ENCODE assay signal across 14 cellular contexts in the genomic region with DNA sequence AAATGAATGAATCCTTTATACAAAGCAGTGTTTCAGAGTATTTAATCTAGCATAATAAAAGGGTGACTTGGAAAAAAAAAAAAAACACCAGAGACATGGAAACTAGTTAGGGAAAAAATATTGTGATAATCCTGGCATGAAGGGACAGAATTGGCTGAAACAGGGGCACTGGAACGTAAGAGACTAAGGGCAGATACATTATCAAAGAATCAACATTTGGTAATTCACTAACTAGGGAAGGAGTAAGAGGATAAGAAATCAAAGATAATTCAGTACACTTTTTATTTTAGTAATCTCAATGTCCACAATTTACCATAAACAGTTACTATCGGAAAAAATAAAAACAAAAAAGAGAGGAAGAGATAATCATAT. TPM values are rescaled to one million over a fixed set of nuclear protein-coding genes. Genes with fewer than 3 reads are reported as not detected.
DNase-seq lines count a peak whose midpoint lies in the region; ATAC-seq and TF ChIP-seq lines count a peak whose summit lies in the region.
"Had no signal": no experiment of that assay in that cellular context is flagged by ENCODE, and none has a peak within 500 bp of the region (broad histone marks: within the 10 kb centered on the region; RNA-seq: fewer than 3 reads in every experiment).

No MANE protein-coding gene starts in this region.

- no peaks in the 10 kb centered on the region for H3K9me3 ChIP-seq in neural progenitor cell (ENCODE audit: low read depth)

- H3K4me3 Mint-ChIP-seq in HFFc6 (no peak overlapping the region), MCF 10A (ENCODE audit: unreplicated experiment) (no peak overlapping the region), neural progenitor cell (no peak overlapping the region)
- H3K4me3 Mint-ChIP-seq: stimulated activated naive CD8-positive, alpha-beta T cell treated with anti-CD3 and anti-CD28 coated beads, Interleukin-15, Interleukin-2, amounts not matched to agents 100 ng/mL and 50 ng/mL, for 24 hours had no signal

- CTCF ChIA-PET in MCF 10A (lab: Yijun Ruan, JAX), result no interaction called here

- no peaks in the 10 kb centered on the region for H3K9me3 Mint-ChIP-seq in HFFc6
- no peaks in the 10 kb centered on the region for H3K9me3 Mint-ChIP-seq in MCF 10A (ENCODE audit: unreplicated experiment)
- H3K9me3 Mint-ChIP-seq in neural progenitor cell, result no peaks in the 10 kb centered on the region
- H3K9me3 Mint-ChIP-seq: stimulated activated naive CD8-positive, alpha-beta T cell treated with anti-CD3 and anti-CD28 coated beads, Interleukin-15, Interleukin-2, amounts not matched to agents 100 ng/mL and 50 ng/mL, for 24 hours had no signal

- peaks cover 91% of the 10 kb centered on the region for H3K79me2 ChIP-seq in neural progenitor cell (ENCODE audit: low read depth)

- no peak overlapping the region for H3K9ac ChIP-seq in neural progenitor cell

- H3K36me3 ChIP-seq in neural progenitor cell, result no peaks in the 10 kb centered on the region

- peaks cover 55% of the 10 kb centered on the region for H4K20me1 ChIP-seq in neural progenitor cell (ENCODE audit: low read depth)

- H3K4me1 ChIP-seq in neural progenitor cell, result peaks cover 7% of the 10 kb centered on the region

- H3K4me3 ChIP-seq in neural progenitor cell, result no peak overlapping the region

- ATAC-seq in HG03378 (IDR thresholded peaks at IDR 0.05; ENCODE audit: unreplicated experiment), result no peak

- peak overlapping the region; percentile 79 for H3K27ac Mint-ChIP-seq in HFFc6
- peak overlapping the region; percentile 59 for H3K27ac Mint-ChIP-seq in MCF 10A (ENCODE audit: low read depth, unreplicated experiment)
- no peak overlapping the region for H3K27ac Mint-ChIP-seq in neural progenitor cell
- H3K27ac Mint-ChIP-seq: stimulated activated naive CD8-positive, alpha-beta T cell treated with anti-CD3 and anti-CD28 coated beads, Interleukin-15, Interleukin-2, amounts not matched to agents 100 ng/mL and 50 ng/mL, for 24 hours had no signal

- peaks cover 15% of the 10 kb centered on the region for H3F3A ChIP-seq in neural progenitor cell (ENCODE audit: low read depth)

- H3K4me2 ChIP-seq in neural progenitor cell, result peak overlapping the region; percentile 2

- POLR2A ChIA-PET in MCF 10A (lab: Yijun Ruan, JAX), result no interaction called here

- intact Hi-C loops in MCF 10A (cut with micrococcal nuclease), result no loop called here

- no peak overlapping the region for H2AFZ ChIP-seq in neural progenitor cell (replicated peaks)

- no peak for DNase-seq in HFFc6
- no peak for DNase-seq in MCF 10A (ENCODE audit: unreplicated experiment)
- DNase-seq in neural progenitor cell (ENCODE audit: low spot score), result no peak
- DNase-seq in NCI-H2171 treated with DMSO at 0.1 percent for 48 hours (lab: John Stamatoyannopoulos, UW), result no peak
- no peak for DNase-seq in anterior cingulate cortex (lab: John Stamatoyannopoulos, UW)
- DNase-seq: glutamatergic neuron; KBM-7; left cardiac atrium; NCI-H1694 treated with DMSO at 0.1 percent for 48 hours; NCI-H774; stimulated activated CD4-positive, alpha-beta T cell treated with anti-CD3 and anti-CD28 coated beads, Interleukin-2, amount 100 ng/mL, for 48 hours had no signal

- H3K36me3 Mint-ChIP-seq in HFFc6 (ENCODE audit: low read depth), result peaks cover 16% of the 10 kb centered on the region
- H3K36me3 Mint-ChIP-seq in MCF 10A (ENCODE audit: insufficient read depth, unreplicated experiment), result peaks cover 41% of the 10 kb centered on the region
- H3K36me3 Mint-ChIP-seq in neural progenitor cell, result peaks cover 10% of the 10 kb centered on the region

- H3K27ac ChIP-seq in neural progenitor cell, result peak overlapping the region; percentile 63

- H3K27me3 Mint-ChIP-seq in HFFc6 (ENCODE audit: insufficient read depth) (no peaks in the 10 kb centered on the region), MCF 10A (ENCODE audit: insufficient read depth, unreplicated experiment) (no peaks in the 10 kb centered on the region), neural progenitor cell (ENCODE audit: insufficient read depth, low read depth) (no peaks in the 10 kb centered on the region)
- H3K27me3 Mint-ChIP-seq: stimulated activated naive CD8-positive, alpha-beta T cell treated with anti-CD3 and anti-CD28 coated beads, Interleukin-15, Interleukin-2, amounts not matched to agents 100 ng/mL and 50 ng/mL, for 24 hours had no signal

- no TSS peak for BruUV-seq in MCF 10A (replicated peaks; lab: Mats Ljungman, UMichigan)

- H3K27me3 ChIP-seq in neural progenitor cell, result no peaks in the 10 kb centered on the region

- no peak for TF ChIP-seq CTCF in HFFc6 (IDR thresholded peaks at IDR 0.05)
- no peak for TF ChIP-seq CTCF in MCF 10A (IDR thresholded peaks at IDR 0.05; ENCODE audit: unreplicated experiment)
- no peak for TF ChIP-seq CTCF in neural progenitor cell (IDR thresholded peaks at IDR 0.05)

- peaks cover 27% of the 10 kb centered on the region for H3K4me1 Mint-ChIP-seq in HFFc6 (ENCODE audit: low read depth)
- H3K4me1 Mint-ChIP-seq in MCF 10A (ENCODE audit: insufficient read depth, unreplicated experiment), result peaks cover 19% of the 10 kb centered on the region
- H3K4me1 Mint-ChIP-seq in neural progenitor cell, result peaks cover 9% of the 10 kb centered on the region

RNA-seq across cellular contexts. Expression of gene PYM1, which starts 18.2 kb away (rescaled TPM):
- total RNA-seq in HFFc6 (2021; fragmentation: NEBNext Ultra II Directional; extraction: Animal tissue kit (Norgen Biotek cat#: 25700)), result 10 to 100 TPM; 25.0 to 32.3 (median 28.3) TPM
- total RNA-seq in MCF 10A (2022) (50.5 and 56.5 TPM in 2 replicates), neural progenitor cell (ENCODE audit: low replicate concordance) (44.6 and 72.5 TPM in 2 replicates)

RNA-seq across cellular contexts. Expression of gene DGKA, which starts 21.5 kb away (rescaled TPM):
- total RNA-seq in HFFc6 (2021; fragmentation: NEBNext Ultra II Directional; extraction: Animal tissue kit (Norgen Biotek cat#: 25700)), result 10 to 100 TPM; 67.1 to 87.4 (median 79.6) TPM
- total RNA-seq in MCF 10A (2022) (177 and 236 TPM in 2 replicates), neural progenitor cell (ENCODE audit: low replicate concordance) (24.1 and 27.0 TPM in 2 replicates)

RNA-seq across cellular contexts. Expression of gene PMEL, which starts 56.3 kb away (rescaled TPM):
- 1 to 10 TPM in 1 of 6 experiments, under 1 TPM in 5; 0.47 to 1.3 (median 0.59) TPM for total RNA-seq in HFFc6 (2021; fragmentation: NEBNext Ultra II Directional; extraction: Animal tissue kit (Norgen Biotek cat#: 25700))
- total RNA-seq in MCF 10A (2022) (0.59 TPM in 1 of 2 replicates, not detected in the other), neural progenitor cell (ENCODE audit: low replicate concordance) (207 and 301 TPM in 2 replicates)
- total RNA-seq: Right ventricle myocardium inferior had no signal

RNA-seq across cellular contexts. Expression of gene CDK2, which starts 57.1 kb away (rescaled TPM):
- total RNA-seq in HFFc6 (2021; fragmentation: NEBNext Ultra II Directional; extraction: Animal tissue kit (Norgen Biotek cat#: 25700)), result 10 to 100 TPM; 27.1 to 61.0 (median 53.9) TPM
- 17.9 and 23.8 TPM in 2 replicates for total RNA-seq in MCF 10A (2022)
- total RNA-seq in neural progenitor cell (ENCODE audit: low replicate concordance), result 46.5 and 52.2 TPM in 2 replicates

Comparison
In these comparisons a context has a peak if more than half of its experiments do, and no peak if none do; other contexts are left out.
1. RNA of gene PMEL, which starts 56.3 kb away (total RNA-seq): 207 to 301 TPM in neural progenitor cell; 0.47 to 1.3 TPM in HFFc6 and 0.59 TPM in MCF 10A; every median in the first group is over 10 times any median in the second.